30 cellular contexts compared by ENCODE assay signal in genomic region chr2:173441222-173441621, GRCh38.
DNase-seq lines count a peak whose midpoint lies in the region; ATAC-seq, FAIRE-seq and TF ChIP-seq lines count a peak whose summit lies in the region.
"Had no signal": no experiment of that assay in that cellular context is flagged by ENCODE, and none has a peak within 500 bp of the region (broad histone marks: within the 10 kb centered on the region; RNA-seq: fewer than 3 reads in every experiment).

No MANE protein-coding gene starts in this region.

- no peaks in the 10 kb centered on the region for H3K79me2 ChIP-seq in GM23248 (ENCODE audit: insufficient read depth)

- H3K36me3 ChIP-seq in GM23248 (ENCODE audit: low read depth), result no peaks in the 10 kb centered on the region
- H3K36me3 ChIP-seq: adrenal gland, left ventricle myocardium inferior, prostate gland had no signal

- H3K9ac ChIP-seq in GM23248, result no peak overlapping the region

- no peak for FAIRE-seq in HTR-8/SVneo (lab: Jason Lieb, UNC)

- H3K9me3 ChIP-seq in GM23248 (ENCODE audit: low read depth), result no peaks in the 10 kb centered on the region
- H3K9me3 ChIP-seq: adrenal gland, Caco-2, left ventricle myocardium inferior, prostate gland, testis had no signal

- H3K27ac ChIP-seq in GM23248, result no peak overlapping the region
- H3K27ac ChIP-seq: adrenal gland, coronary artery, prostate gland, testis had no signal

- no peak overlapping the region for H3K4me2 ChIP-seq in GM23248 (ENCODE audit: unreplicated experiment)

- no peaks in the 10 kb centered on the region for H4K20me1 ChIP-seq in GM23248 (ENCODE audit: insufficient read depth)

- no peaks in the 10 kb centered on the region for H3K9me2 ChIP-seq in GM23248 (ENCODE audit: insufficient read depth)

- TF ChIP-seq CTCF in fibroblast of mammary gland (conservative IDR thresholded peaks at IDR 0.05; ENCODE audit: control insufficient read depth, insufficient read depth, low read depth, low read length), result no peak

- no peak for ATAC-seq in stimulated activated naive CD8-positive, alpha-beta T cell treated with anti-CD3 and anti-CD28 coated beads, Interleukin-15, Interleukin-2, amounts not matched to agents 100 U/mL and 50 U/mL, for 24 hours
- no peak for ATAC-seq in GM21737 (IDR thresholded peaks at IDR 0.05; ENCODE audit: unreplicated experiment)
- ATAC-seq: activated T-cell treated with anti-CD3 and anti-CD28 coated beads, Interleukin-2, amount 50 U/mL, for 72 hours; esophagus mucosa had no signal

- H3K4me1 ChIP-seq in GM23248 (ENCODE audit: insufficient read depth), result no peaks in the 10 kb centered on the region
- H3K4me1 ChIP-seq: adrenal gland, Caco-2, left ventricle myocardium inferior, prostate gland, testis had no signal

- H3K27me3 ChIP-seq in GM23248 (replicated peaks; ENCODE audit: insufficient read depth), result 0 out of 2 replicates have a peak, but pooled peaks cover 10% of the 10 kb centered on the region
- H3K27me3 ChIP-seq: adrenal gland, testis had no signal

- in situ Hi-C loops in GM23248 (cut with MboI), result no loop called here

- H3F3A ChIP-seq in GM23248 (ENCODE audit: insufficient read depth), result no peaks in the 10 kb centered on the region

- H3K4me3 ChIP-seq in GM23248 (no peak overlapping the region), fibroblast of mammary gland (ENCODE audit: control insufficient read depth, low read depth, low read length) (no peak overlapping the region)
- H3K4me3 ChIP-seq: adrenal gland, coronary artery, left ventricle myocardium inferior, prostate gland, testis had no signal

- H2AFZ ChIP-seq in GM23248, result no peak overlapping the region

- DNase-seq in AG20443 (ENCODE audit: low spot score) (peak; percentile 22), GM23248 (peak; percentile 35), RPMI7951 (ENCODE audit: low read depth) (peak; percentile 2), fibroblast of mammary gland (ENCODE audit: low read depth) (peak; percentile 24), HTR-8/SVneo (ENCODE audit: insufficient read length, low spot score) (no peak), NCI-H2107 (lab: John Stamatoyannopoulos, UW) (no peak)
- no peak for DNase-seq in stimulated activated naive CD8-positive, alpha-beta T cell treated with anti-CD3 and anti-CD28 coated beads, Interleukin-15, Interleukin-2, amounts not matched to agents 100 U/mL and 50 U/mL, for 24 hours
- DNase-seq: activated CD4-positive, alpha-beta T cell treated with anti-CD3 and anti-CD28 coated beads, Interleukin-2, amount 50 U/mL, for 4 hours; activated naive CD4-positive, alpha-beta T cell; activated T-cell treated with anti-CD3 and anti-CD28 coated beads, Interleukin-2, amount 50 U/mL, for 72 hours; adrenal gland; C1 segment of cervical spinal cord; Caco-2; DND-41; endodermal cell; glutamatergic neuron; islet precursor cell; left ventricle myocardium inferior; naive B cell; NCI-H1105; NCI-H526; SHP77 treated with DMSO at 0.1 percent for 48 hours; stimulated activated CD4-positive, alpha-beta T cell treated with anti-CD3 and anti-CD28 coated beads, Interleukin-15, amount 100 ng/mL, for 24 hours; stimulated activated naive CD4-positive, alpha-beta T cell; SW 1271; testis had no signal

Comparison
In these comparisons a context has a peak if more than half of its experiments do, and no peak if none do; other contexts are left out.
1. DNase-seq: peak in AG20443 (single experiment), GM23248 (single experiment), RPMI7951 (single experiment) and fibroblast of mammary gland (single experiment); none in stimulated activated naive CD8-positive, alpha-beta T cell treated with anti-CD3 and anti-CD28 coated beads, Interleukin-15, Interleukin-2, amounts not matched to agents 100 U/mL and 50 U/mL, for 24 hours (single experiment), HTR-8/SVneo (single experiment) and NCI-H2107 (single experiment).